Comparison of ENCODE assay signal across 10 cellular contexts in genomic region chr7:81611040-81611439, GRCh38.
"Had no signal": no experiment of that assay in that cellular context is flagged by ENCODE, and none has a peak within 500 bp of the region (broad histone marks: within the 10 kb centered on the region; RNA-seq: fewer than 3 reads in every experiment).

No MANE protein-coding gene starts in this region.

- H3K4me3 ChIP-seq: breast epithelium, gastrocnemius medialis had no signal

- H3K27me3 ChIP-seq: breast epithelium, gastrocnemius medialis had no signal

- H3K27ac ChIP-seq: breast epithelium, gastrocnemius medialis had no signal

- H3K4me1 Mint-ChIP-seq: activated naive CD8-positive, alpha-beta T cell treated with anti-CD3 and anti-CD28 coated beads for 36 hours had no signal

- H3K4me1 ChIP-seq: breast epithelium, gastrocnemius medialis had no signal

- H3K9me3 ChIP-seq: breast epithelium, gastrocnemius medialis had no signal

- H3K9me3 Mint-ChIP-seq: activated naive CD8-positive, alpha-beta T cell treated with anti-CD3 and anti-CD28 coated beads for 36 hours had no signal

- ATAC-seq: gastrocnemius medialis had no signal

- H3K27ac Mint-ChIP-seq: activated CD4-positive, alpha-beta memory T cell treated with anti-CD3 and anti-CD28 coated beads for 36 hours; activated naive CD8-positive, alpha-beta T cell treated with anti-CD3 and anti-CD28 coated beads for 36 hours; stimulated activated naive CD8-positive, alpha-beta T cell treated with anti-CD3 and anti-CD28 coated beads, Interleukin-15, Interleukin-2, amounts not matched to agents 100 ng/mL and 50 ng/mL, for 24 hours had no signal

- H3K36me3 ChIP-seq: breast epithelium, gastrocnemius medialis had no signal

- H3K36me3 Mint-ChIP-seq: activated CD4-positive, alpha-beta memory T cell treated with anti-CD3 and anti-CD28 coated beads for 36 hours; activated naive CD8-positive, alpha-beta T cell treated with anti-CD3 and anti-CD28 coated beads for 36 hours had no signal

- H3K4me3 Mint-ChIP-seq: activated CD4-positive, alpha-beta memory T cell treated with anti-CD3 and anti-CD28 coated beads for 36 hours; activated naive CD8-positive, alpha-beta T cell treated with anti-CD3 and anti-CD28 coated beads for 36 hours; stimulated activated naive CD8-positive, alpha-beta T cell treated with anti-CD3 and anti-CD28 coated beads, Interleukin-15, Interleukin-2, amounts not matched to agents 100 ng/mL and 50 ng/mL, for 24 hours had no signal

- DNase-seq: activated CD4-positive, alpha-beta memory T cell treated with anti-CD3 and anti-CD28 coated beads for 36 hours; activated gamma-delta T cell treated with Interleukin-2 at 50 U/mL for 16 hours; activated naive CD8-positive, alpha-beta T cell treated with anti-CD3 and anti-CD28 coated beads for 36 hours; activated T-cell treated with anti-CD3 and anti-CD28 coated beads, Interleukin-2, amount 50 U/mL, for 48 hours; gastrocnemius medialis; kidney glomerular epithelial cell; stimulated activated CD4-positive, alpha-beta T cell treated with anti-CD3 and anti-CD28 coated beads, Interleukin-4, amount 100 ng/mL, for 1 hour; stimulated activated CD8-positive, alpha-beta memory T cell treated with anti-CD3 and anti-CD28 coated beads, Interleukin-4, amount 100 ng/mL, for 48 hours had no signal

- H3K27me3 Mint-ChIP-seq: activated CD4-positive, alpha-beta memory T cell treated with anti-CD3 and anti-CD28 coated beads for 36 hours; activated naive CD8-positive, alpha-beta T cell treated with anti-CD3 and anti-CD28 coated beads for 36 hours; stimulated activated naive CD8-positive, alpha-beta T cell treated with anti-CD3 and anti-CD28 coated beads, Interleukin-15, Interleukin-2, amounts not matched to agents 100 ng/mL and 50 ng/mL, for 24 hours had no signal
